In genomic region chr5:57037355-57037754, GRCh38 we compare ENCODE assay signal across 2 cellular contexts.
TF ChIP-seq lines count a peak whose summit lies in the region.

No MANE protein-coding gene starts in this region.

TF ChIP-seq in A549, 52 proteins besides CTCF, POLR2A, EP300 and RAD21 (continued from another document):
- TF ChIP-seq USF2 (IDR thresholded peaks at IDR 0.05) (no peak), EHF (CRISPR knock-in tag; IDR thresholded peaks at IDR 0.05) (no peak), ELK1 (IDR thresholded peaks at IDR 0.05; ENCODE audit: low read depth, low read length) (no peak), NR3C1 (IDR thresholded peaks at IDR 0.05) (no peak), HDAC2 (IDR thresholded peaks at IDR 0.05) (no peak)

TF ChIP-seq in SK-N-SH treated with all-trans-retinoic acid at 6 μM for 48 hours, 23 proteins besides CTCF, POLR2A, EP300 and RAD21 (continued from another document):
- no peak for TF ChIP-seq CREB5 (CRISPR knock-in tag; IDR thresholded peaks at IDR 0.05; ENCODE audit: low read depth)
- no peak for TF ChIP-seq CSRNP3 (CRISPR knock-in tag; IDR thresholded peaks at IDR 0.05)
- no peak for TF ChIP-seq ZC3H10 (CRISPR knock-in tag; IDR thresholded peaks at IDR 0.05)
- no peak for TF ChIP-seq TOX (CRISPR knock-in tag; IDR thresholded peaks at IDR 0.05; ENCODE audit: borderline replicate concordance)
